In the genomic region with DNA sequence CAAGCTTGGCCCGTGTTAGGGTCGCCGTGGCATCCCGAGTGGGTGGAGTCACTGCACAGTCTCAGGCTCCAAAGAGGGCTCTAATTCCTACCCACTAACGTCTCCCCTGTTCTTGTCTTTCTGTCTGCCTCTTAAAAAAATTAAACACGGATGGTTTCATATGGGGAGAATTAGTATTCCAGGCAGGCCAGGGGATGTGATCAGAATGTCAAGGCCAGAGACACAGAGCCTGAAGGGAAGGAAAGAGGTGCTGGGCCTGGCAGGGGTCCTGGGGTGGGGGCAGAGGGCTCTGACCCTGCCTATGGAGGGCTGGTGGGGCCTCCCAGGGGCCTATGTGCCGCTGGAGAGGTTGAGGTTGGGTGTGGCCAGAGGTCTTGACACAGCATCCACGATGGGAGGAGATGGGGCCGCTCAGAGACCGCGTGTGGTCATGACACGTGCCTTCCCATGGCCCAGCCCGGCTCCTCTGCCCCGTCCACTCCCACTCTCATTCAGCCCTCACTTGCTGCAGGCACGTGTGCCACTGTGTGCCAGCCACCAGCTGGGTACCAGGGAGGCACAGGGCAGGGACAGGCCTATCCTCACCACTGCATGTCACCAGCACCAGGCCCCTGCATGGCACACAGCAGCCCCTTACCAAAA, we compare ENCODE assay signal across 15 cellular contexts. TPM values are rescaled to one million over a fixed set of nuclear protein-coding genes. Genes with fewer than 3 reads are reported as not detected.
DNase-seq lines count a peak whose midpoint lies in the region; ATAC-seq, FAIRE-seq and TF ChIP-seq lines count a peak whose summit lies in the region.
"Had no signal": no experiment of that assay in that cellular context is flagged by ENCODE, and none has a peak within 500 bp of the region (broad histone marks: within the 10 kb centered on the region; RNA-seq: fewer than 3 reads in every experiment).

No MANE protein-coding gene starts in this region.

- H3K36me3 ChIP-seq in HepG2 (replicated peaks in 1 of 2; ENCODE audit: control insufficient read depth in 1 of 2, insufficient read depth in 2 of 2, low read length in 2 of 2) (no peaks in the 10 kb centered on the region), right lobe of liver (no peaks in the 10 kb centered on the region), mesenchymal stem cell (ENCODE audit: control insufficient read depth in 1 of 2, insufficient read depth in 2 of 2, low read depth in 1 of 2, low read length in 2 of 2) (no peaks in the 10 kb centered on the region), sigmoid colon (no peaks in the 10 kb centered on the region)

- no peak overlapping the region for H3K4me2 ChIP-seq in HepG2 (ENCODE audit: low read depth, low read length)
- no peak overlapping the region for H3K4me2 ChIP-seq in mesenchymal stem cell (ENCODE audit: low read length, poor library complexity, severe bottlenecking)

- no peak overlapping the region for H2BK120ac ChIP-seq in mesenchymal stem cell (ENCODE audit: low read depth, low read length)

- no peak overlapping the region for H3K4ac ChIP-seq in mesenchymal stem cell (ENCODE audit: low read depth in 1 of 2, low read length in 2 of 2)

- peak overlapping the region in 1 of 2 experiments; percentile 18 for H3K18ac ChIP-seq in mesenchymal stem cell (ENCODE audit: low read depth in 1 of 2, low read length in 2 of 2)

- TF ChIP-seq EP300 in HepG2 (IDR thresholded peaks at IDR 0.05; ENCODE audit: low read depth in 2 of 2, low read length in 2 of 2): no peak
- no peak for TF ChIP-seq EP300 in HepG2 (CRISPR knock-in tag; IDR thresholded peaks at IDR 0.05; ENCODE audit: borderline replicate concordance)
- TF ChIP-seq EP300 in sigmoid colon (IDR thresholded peaks at IDR 0.05): no peak

- ATAC-seq in HepG2: peak; percentile 21
- ATAC-seq in right lobe of liver: no peak
- no peak for ATAC-seq in GM21576 (IDR thresholded peaks at IDR 0.05; ENCODE audit: unreplicated experiment)
- no peak for ATAC-seq in HG03521 (IDR thresholded peaks at IDR 0.05; ENCODE audit: unreplicated experiment)
- ATAC-seq: activated CD8-positive, alpha-beta T cell treated with anti-CD3 and anti-CD28 coated beads for 36 hours; natural killer cell treated with Interleukin-12 subunit alpha and Interleukin-12 subunit beta and Interleukin-15 and Interleukin-18, amount 100 ng/mL, for 72 hours had no signal

- TF ChIP-seq POLR2A in HepG2 (IDR thresholded peaks at IDR 0.05; ENCODE audit: insufficient read depth in 1 of 2, low read depth in 2 of 2, low read length in 2 of 2) (no peak), right lobe of liver (IDR thresholded peaks at IDR 0.05) (no peak), sigmoid colon (IDR thresholded peaks at IDR 0.05) (no peak)

- H2AFZ ChIP-seq in HepG2 (ENCODE audit: low read length): no peak overlapping the region
- no peak overlapping the region for H2AFZ ChIP-seq in mesenchymal stem cell (ENCODE audit: low read depth, low read length)

- H3K27me3 ChIP-seq in HepG2 (ENCODE audit: control insufficient read depth in 1 of 2, insufficient read depth in 2 of 2, low read length in 2 of 2) (no peaks in the 10 kb centered on the region), right lobe of liver (no peaks in the 10 kb centered on the region), mesenchymal stem cell (ENCODE audit: control insufficient read depth in 1 of 2, insufficient read depth in 1 of 2, low read length in 2 of 2) (no peaks in the 10 kb centered on the region), sigmoid colon (no peaks in the 10 kb centered on the region)

- H3K9ac ChIP-seq in HepG2 (ENCODE audit: insufficient read depth, low read depth, low read length): no peak overlapping the region
- no peak overlapping the region for H3K9ac ChIP-seq in mesenchymal stem cell (ENCODE audit: low read length)

- no TSS peak for BruUV-seq in HepG2 (replicated peaks; lab: Mats Ljungman, UMichigan)

- H2BK5ac ChIP-seq in mesenchymal stem cell (ENCODE audit: low read depth, low read length, poor library complexity, severe bottlenecking): no peak overlapping the region

- H2AK5ac ChIP-seq in mesenchymal stem cell (ENCODE audit: low read length, severe bottlenecking): no peak overlapping the region

- H3K23ac ChIP-seq in mesenchymal stem cell (ENCODE audit: low read length in 2 of 2): no peak overlapping the region

- WGBS in HepG2 (ENCODE audit: low lambda C conversion rate): 60% methylated on average over 6 of the region's 15 CpGs
- 85% methylated on average over 4 of the region's 15 CpGs for WGBS in right lobe of liver (ENCODE audit: insufficient coverage, low coverage, low lambda C conversion rate, missing lambda C conversion rate)
- WGBS in mesenchymal stem cell: 82% methylated on average over 14 of the region's 15 CpGs
- 86 to 87% methylated on average over 15 of the region's 15 CpGs for WGBS in sigmoid colon, 2 donors

- intact Hi-C loops in HepG2 (cut with micrococcal nuclease; ENCODE audit: unreplicated experiment) (no loop called here), right lobe of liver (cut with DNase I) (no loop called here), sigmoid colon (cut with DNase I) (loop anchor here (5.0 kb wide), 1 partner anchor 45 kb away; no protein-coding TSS in a partner anchor)

- H3K14ac ChIP-seq in mesenchymal stem cell (ENCODE audit: low read length in 2 of 2): peak overlapping the region in 1 of 2 experiments; percentile 85

- H3K79me2 ChIP-seq in HepG2 (ENCODE audit: insufficient read depth, low read length): no peaks in the 10 kb centered on the region

- in situ Hi-C loops in HepG2 (cut with HindIII; ENCODE audit: extremely low pct_ligation_motif_present, low pct_unique_long_range_greater_than_20kb): no loop called here

- CTCF ChIA-PET in HepG2 (lab: Yijun Ruan, JAX; ENCODE audit: low intra/inter-chr PET ratio, low total read pairs): interaction anchor here (1.3 kb wide), 1 partner anchor 54 kb away, joined by 3 read pairs; no protein-coding TSS in a partner anchor

- H4K20me1 ChIP-seq in HepG2 (ENCODE audit: insufficient read depth, low read length): peaks cover 9% of the 10 kb centered on the region; the same call in 1 of the 2 replicates

- H3K27ac ChIP-seq in HepG2 (ENCODE audit: extremely low read length, insufficient read depth, low read length) (no peak overlapping the region), right lobe of liver (no peak overlapping the region), mesenchymal stem cell (ENCODE audit: low read length, poor library complexity, severe bottlenecking) (no peak overlapping the region), sigmoid colon (no peak overlapping the region)

- no peak overlapping the region for H2BK15ac ChIP-seq in mesenchymal stem cell (ENCODE audit: low read depth, poor library complexity, severe bottlenecking)

- FAIRE-seq in HepG2 (lab: Jason Lieb, UNC) (no peak), RCC 7860 (lab: Jason Lieb, UNC) (no peak)

- H3K4me1 ChIP-seq in HepG2 (ENCODE audit: insufficient read depth, low read length) (peaks cover 58% of the 10 kb centered on the region), right lobe of liver (peaks cover 0 to 28% (median 6%) of the 10 kb centered on the region in 4 donors), mesenchymal stem cell (ENCODE audit: control insufficient read depth, insufficient read depth, low read depth, low read length) (peaks cover 45% of the 10 kb centered on the region), sigmoid colon (peaks cover 0 to 79% (median 58%) of the 10 kb centered on the region in 4 donors)

- H4K8ac ChIP-seq in mesenchymal stem cell (ENCODE audit: low read length): no peak overlapping the region

- DNase-seq in HepG2 (ENCODE audit: low spot score): no peak
- DNase-seq in right lobe of liver: no peak
- peak; percentile 12 for DNase-seq in amniotic epithelial cell (ENCODE audit: low read depth)
- DNase-seq in mesenchymal stem cell: no peak
- DNase-seq in RCC 7860 (ENCODE audit: low spot score): no peak
- DNase-seq in sigmoid colon: no peak
- DNase-seq: activated CD8-positive, alpha-beta T cell treated with anti-CD3 and anti-CD28 coated beads for 36 hours; activated naive CD4-positive, alpha-beta T cell; DMS 273 treated with DMSO at 0.1 percent for 48 hours; NCI-H1105; NCI-H446 treated with DMSO at 0.1 percent for 48 hours had no signal

- no peak overlapping the region for H3K4me3 ChIP-seq in HepG2 (replicated peaks in 1 of 3; ENCODE audit: insufficient read depth in 1 of 3, low read depth in 2 of 3, low read length in 3 of 3)
- H3K4me3 ChIP-seq in right lobe of liver: no peak overlapping the region
- no peak overlapping the region for H3K4me3 ChIP-seq in mesenchymal stem cell (ENCODE audit: insufficient read depth in 1 of 2, low read depth in 1 of 2, low read length in 2 of 2)
- no peak overlapping the region for H3K4me3 ChIP-seq in sigmoid colon

- no peaks in the 10 kb centered on the region for H3K79me1 ChIP-seq in mesenchymal stem cell (replicated peaks; ENCODE audit: low read length, poor library complexity, severe bottlenecking)

- H3K9me3 ChIP-seq in HepG2 (ENCODE audit: low read length) (no peaks in the 10 kb centered on the region), right lobe of liver (no peaks in the 10 kb centered on the region), mesenchymal stem cell (ENCODE audit: control insufficient read depth, low read length) (no peaks in the 10 kb centered on the region), sigmoid colon (no peaks in the 10 kb centered on the region)

- TF ChIP-seq CTCF in HepG2 (CRISPR knock-in tag; IDR thresholded peaks at IDR 0.05) (no peak), right lobe of liver (IDR thresholded peaks at IDR 0.05) (no peak), sigmoid colon (IDR thresholded peaks at IDR 0.05) (no peak)

- no peak for TF ChIP-seq RAD21 in HepG2 (CRISPR knock-in tag; IDR thresholded peaks at IDR 0.05)

- peak overlapping the region; percentile 22 to 49 for H2BK12ac ChIP-seq in mesenchymal stem cell (ENCODE audit: low read length in 2 of 2)

- POLR2A ChIA-PET in HepG2 (lab: Yijun Ruan, JAX): no interaction called here

- H4K91ac ChIP-seq in mesenchymal stem cell (ENCODE audit: low read length): peak overlapping the region; percentile 54

RNA-seq across cellular contexts. Expression of a gene that starts 56.5 kb away (rescaled TPM):
- total RNA-seq in HepG2 (2016; rRNA removed; fragmentation: Illumina TruSeq; extraction: Trizol) (0.02 TPM in 1 of 2 replicates, not detected in the other), right lobe of liver (under 1 TPM in 1 of 6 experiments, not detected in 5; 0.12 TPM), sigmoid colon (1 to 10 TPM in 3 of 4 donors, under 1 TPM in 1; 0.99 to 6.9 (median 3.1) TPM)
- not detected in 2 replicates for total RNA-seq in HepG2 (2016; cell fraction: cytosol; rRNA removed; fragmentation: Illumina TruSeq; extraction: Trizol; ENCODE audit: low read depth)
- not detected in 2 replicates for total RNA-seq in HepG2 (2016; cell fraction: insoluble cytoplasmic fraction; rRNA removed; fragmentation: Illumina TruSeq; extraction: Trizol)
- not detected in 2 replicates for total RNA-seq in HepG2 (2016; cell fraction: membrane; rRNA removed; fragmentation: Illumina TruSeq; extraction: Trizol)
- 0.09 TPM in 1 of 2 replicates, not detected in the other for total RNA-seq in HepG2 (2016; cell fraction: nucleus; rRNA removed; fragmentation: Illumina TruSeq; extraction: Trizol)
- polyA plus RNA-seq in HepG2 (2011; rRNA removed) (0.08 TPM in 2 replicates), sigmoid colon (under 1 TPM in 1 of 3 donors, not detected in 2; 0.66 TPM)
- polyA plus RNA-seq in HepG2 (2011; cell fraction: cytosol; rRNA removed): 0.03 TPM in 2 replicates
- 0.06 and 0.10 TPM in 2 replicates for polyA plus RNA-seq in HepG2 (2011; cell fraction: nucleus; rRNA removed)
- 0.28 and 0.32 TPM in 2 replicates for polyA plus RNA-seq in HepG2 (2012)
- not detected in 2 replicates for polyA plus RNA-seq in HepG2 (2016; cell fraction: cytosol; fragmentation: Illumina TruSeq; extraction: Trizol; ENCODE audit: low read depth)
- 0.10 TPM in 1 of 2 replicates, not detected in the other for polyA plus RNA-seq in HepG2 (2016; cell fraction: insoluble cytoplasmic fraction; fragmentation: Illumina TruSeq; extraction: Trizol; ENCODE audit: low read depth)
- polyA plus RNA-seq in HepG2 (2016; cell fraction: membrane; fragmentation: Illumina TruSeq; extraction: Trizol; ENCODE audit: low read depth): not detected in 2 replicates
- polyA plus RNA-seq in HepG2 (2016; cell fraction: nucleus; fragmentation: Illumina TruSeq; extraction: Trizol; ENCODE audit: insufficient read depth, low read depth): not detected in 2 replicates
- polyA minus RNA-seq in HepG2 (2011; rRNA and poly(A)+ RNA removed; ENCODE audit: low replicate concordance): 0.07 and 0.22 TPM in 2 replicates
- 0.18 and 0.20 TPM in 2 replicates for polyA minus RNA-seq in HepG2 (2011; cell fraction: cytosol; rRNA and poly(A)+ RNA removed)
- 0.39 TPM in 1 of 2 replicates, not detected in the other for polyA minus RNA-seq in HepG2 (2011; cell fraction: nucleus; rRNA and poly(A)+ RNA removed)
- polyA plus RNA-seq in mesenchymal stem cell (2013, experiment 1 of 2): 0.11 TPM
- polyA plus RNA-seq in mesenchymal stem cell (2013, experiment 2 of 2): 0.10 TPM
- total RNA-seq: activated CD8-positive, alpha-beta T cell treated with anti-CD3 and anti-CD28 coated beads for 36 hours; natural killer cell treated with Interleukin-12 subunit alpha and Interleukin-12 subunit beta and Interleukin-15 and Interleukin-18, amount 100 ng/mL, for 72 hours; T-helper 2 cell treated with Interferon-gamma antibody and Interleukin-4, amounts not matched to agents 100 ng/mL and 5 ng/mL, for 36 hours had no signal
